ENCODE assay signal across 25 cellular contexts in the genomic region with DNA sequence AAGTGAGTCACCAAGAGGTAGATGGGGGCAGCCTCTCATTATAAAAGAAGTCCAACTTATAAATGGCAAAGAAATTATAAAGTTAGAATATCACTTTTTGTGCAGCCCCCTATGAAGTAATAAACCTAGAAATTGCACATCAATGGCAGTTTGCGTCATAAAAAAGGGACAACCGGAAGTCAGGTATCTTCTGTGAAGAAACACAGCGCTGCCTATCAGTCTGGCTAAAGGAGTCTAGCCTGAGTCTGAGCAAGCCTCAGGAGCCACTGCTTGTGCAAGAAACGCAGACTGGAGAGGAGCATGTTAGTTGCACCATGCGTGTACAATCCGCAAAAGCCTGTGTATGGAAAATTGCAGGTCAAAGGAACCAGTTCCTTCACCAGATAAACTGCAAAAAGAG.
"Had no signal": no experiment of that assay in that cellular context is flagged by ENCODE, and none has a peak within 500 bp of the region (broad histone marks: within the 10 kb centered on the region; RNA-seq: fewer than 3 reads in every experiment).

No MANE protein-coding gene starts in this region.

- DNase-seq: activated CD4-positive, alpha-beta memory T cell treated with anti-CD3 and anti-CD28 coated beads, Interleukin-2, amount 10 ng/mL, durations not matched to agents 7 days and 5 days; activated CD4-positive, alpha-beta T cell treated with anti-CD3 and anti-CD28 coated beads for 36 hours; activated CD4-positive, alpha-beta T cell treated with anti-CD3 and anti-CD28 coated beads, Interleukin-2, amount 50 U/mL, for 1 hour; activated CD4-positive, CD25-positive, alpha-beta regulatory T cell; activated gamma-delta T cell treated with Interleukin-2 at 50 U/mL for 16 hours; activated naive CD4-positive, alpha-beta T cell treated with anti-CD3 and anti-CD28 coated beads, Interleukin-2, amount 10 ng/mL, durations not matched to agents 7 days and 5 days; activated naive CD8-positive, alpha-beta T cell treated with anti-CD3 and anti-CD28 coated beads for 36 hours; activated T-cell treated with anti-CD3 and anti-CD28 coated beads, Interleukin-2, amount 50 U/mL, for 72 hours; brain microvascular endothelial cell; KBM-7; NCI-H1105 treated with DMSO at 0.1 percent for 48 hours; NCI-H1436 treated with DMSO at 0.1 percent for 48 hours; NCI-H187; NCI-H2081; NCI-H345; NCI-H510A treated with DMSO at 0.1 percent for 48 hours; OCI-M1; Peyer's patch; SHP77; T-helper 1 cell had no signal

- H3K4me3 Mint-ChIP-seq: activated CD4-positive, alpha-beta memory T cell treated with anti-CD3 and anti-CD28 coated beads, Interleukin-2, amount 10 ng/mL, durations not matched to agents 7 days and 5 days; activated CD4-positive, alpha-beta T cell treated with anti-CD3 and anti-CD28 coated beads for 36 hours; activated naive CD4-positive, alpha-beta T cell treated with anti-CD3 and anti-CD28 coated beads, Interleukin-2, amount 10 ng/mL, durations not matched to agents 7 days and 5 days; activated naive CD8-positive, alpha-beta T cell treated with anti-CD3 and anti-CD28 coated beads for 36 hours; activated T-cell treated with anti-CD3 and anti-CD28 coated beads, Interleukin-2, amount 50 U/mL, for 72 hours had no signal

- H3K27me3 ChIP-seq: brain microvascular endothelial cell, cardiac muscle cell, Peyer's patch, SJSA1 had no signal

- ATAC-seq: activated CD4-positive, alpha-beta T cell treated with anti-CD3 and anti-CD28 coated beads for 36 hours; activated T-cell treated with anti-CD3 and anti-CD28 coated beads, Interleukin-2, amount 50 U/mL, for 72 hours had no signal

- H3K27ac Mint-ChIP-seq: activated CD4-positive, alpha-beta memory T cell treated with anti-CD3 and anti-CD28 coated beads, Interleukin-2, amount 10 ng/mL, durations not matched to agents 7 days and 5 days; activated CD4-positive, alpha-beta T cell treated with anti-CD3 and anti-CD28 coated beads for 36 hours; activated naive CD4-positive, alpha-beta T cell treated with anti-CD3 and anti-CD28 coated beads, Interleukin-2, amount 10 ng/mL, durations not matched to agents 7 days and 5 days; activated naive CD8-positive, alpha-beta T cell treated with anti-CD3 and anti-CD28 coated beads for 36 hours; activated T-helper 2 cell treated with anti-CD3 and anti-CD28 coated beads, Interferon-gamma antibody, Interleukin-2, Interleukin-4, amounts not matched to agents 10 μg/mL and 5 μg/mL and 100 μg/mL, durations not matched to agents 14 hours and 24 hours and 36 hours had no signal

- H3K27ac ChIP-seq: brain microvascular endothelial cell, cardiac muscle cell, Peyer's patch, RWPE1, SJSA1, VCaP had no signal

- H3K4me3 ChIP-seq: cardiac muscle cell, Peyer's patch, SJSA1 had no signal

- H3K36me3 ChIP-seq: brain microvascular endothelial cell, cardiac muscle cell, Peyer's patch, SJSA1 had no signal

- H3K9me3 ChIP-seq: Peyer's patch, SJSA1 had no signal

- H3K4me1 ChIP-seq: Peyer's patch, SJSA1 had no signal

- H3K27me3 Mint-ChIP-seq: activated CD4-positive, alpha-beta memory T cell treated with anti-CD3 and anti-CD28 coated beads, Interleukin-2, amount 10 ng/mL, durations not matched to agents 7 days and 5 days; activated CD4-positive, alpha-beta T cell treated with anti-CD3 and anti-CD28 coated beads for 36 hours; activated naive CD8-positive, alpha-beta T cell treated with anti-CD3 and anti-CD28 coated beads for 36 hours had no signal

- H3K36me3 Mint-ChIP-seq: activated naive CD4-positive, alpha-beta T cell treated with anti-CD3 and anti-CD28 coated beads, Interleukin-2, amount 10 ng/mL, durations not matched to agents 7 days and 5 days; activated naive CD8-positive, alpha-beta T cell treated with anti-CD3 and anti-CD28 coated beads for 36 hours had no signal

- H3K4me1 Mint-ChIP-seq: activated naive CD8-positive, alpha-beta T cell treated with anti-CD3 and anti-CD28 coated beads for 36 hours had no signal

- H3K9me3 Mint-ChIP-seq: activated CD4-positive, alpha-beta memory T cell treated with anti-CD3 and anti-CD28 coated beads, Interleukin-2, amount 10 ng/mL, durations not matched to agents 7 days and 5 days; activated naive CD4-positive, alpha-beta T cell treated with anti-CD3 and anti-CD28 coated beads, Interleukin-2, amount 10 ng/mL, durations not matched to agents 7 days and 5 days; activated naive CD8-positive, alpha-beta T cell treated with anti-CD3 and anti-CD28 coated beads for 36 hours; activated T-cell treated with anti-CD3 and anti-CD28 coated beads, Interleukin-2, amount 50 U/mL, for 72 hours; activated T-helper 2 cell treated with anti-CD3 and anti-CD28 coated beads, Interferon-gamma antibody, Interleukin-2, Interleukin-4, amounts not matched to agents 10 μg/mL and 5 μg/mL and 100 μg/mL, durations not matched to agents 14 hours and 24 hours and 36 hours had no signal
